Comparison of ENCODE assay signal across 12 cellular contexts in the genomic region with DNA sequence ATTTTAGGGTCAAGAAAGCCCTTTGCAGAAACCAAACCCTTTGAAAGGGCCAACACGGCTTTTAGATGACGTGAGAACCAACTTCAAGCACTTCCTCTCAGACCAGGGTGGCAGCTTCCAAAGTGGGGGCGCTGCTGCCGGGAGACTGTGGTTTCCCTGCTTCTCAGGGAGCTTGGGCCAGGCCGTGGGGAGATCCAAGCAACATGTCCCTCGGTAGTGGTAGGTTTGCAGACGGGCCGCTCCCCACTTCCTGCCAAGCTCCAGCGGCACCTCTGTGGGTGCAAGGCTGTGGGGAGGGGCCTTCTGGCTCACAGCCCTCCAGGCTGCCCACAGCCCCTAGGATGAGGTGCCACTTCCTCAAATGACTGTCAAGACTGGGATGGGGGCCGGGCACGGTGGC.
DNase-seq lines count a peak whose midpoint lies in the region; ATAC-seq and TF ChIP-seq lines count a peak whose summit lies in the region.
"Had no signal": no experiment of that assay in that cellular context is flagged by ENCODE, and none has a peak within 500 bp of the region (broad histone marks: within the 10 kb centered on the region; RNA-seq: fewer than 3 reads in every experiment).

No MANE protein-coding gene starts in this region.

- peak; percentile 40 for ATAC-seq in activated T-helper 17 cell treated with anti-CD3 and anti-CD28 coated beads, Interleukin-2, amount 50 U/mL, for 72 hours (replicated peaks)
- ATAC-seq in HG02798 (IDR thresholded peaks at IDR 0.05; ENCODE audit: poor library complexity, unreplicated experiment) = no peak
- no peak for ATAC-seq in HG02852 (IDR thresholded peaks at IDR 0.05; ENCODE audit: unreplicated experiment)
- ATAC-seq: PC-3 had no signal

- no peak overlapping the region for H2AFZ ChIP-seq in OCI-LY7 (ENCODE audit: low read length)

- DNase-seq in CMK (ENCODE audit: low read depth) = peak; percentile 39
- DNase-seq in OCI-LY7 (ENCODE audit: low spot score) = no peak
- no peak for DNase-seq in NCI-H82 (lab: John Stamatoyannopoulos, UW)
- DNase-seq in RKO (ENCODE audit: low spot score) = no peak
- DNase-seq: DMS79 treated with DMSO at 0.1 percent for 48 hours, IMR-90, PC-3 had no signal

- H3K4me1 ChIP-seq in OCI-LY7 (ENCODE audit: insufficient read depth, low read length, poor library complexity, severe bottlenecking) (peaks cover 28% of the 10 kb centered on the region), neutrophil (ENCODE audit: control insufficient read depth in 1 of 2, insufficient read depth in 1 of 2, low read depth in 1 of 2, low read length in 1 of 2) (peaks cover 12 to 14% of the 10 kb centered on the region in 2 experiments)

- intact Hi-C loops in OCI-LY7 (cut with micrococcal nuclease; ENCODE audit: unreplicated experiment) = no loop called here

- H3K27ac ChIP-seq in OCI-LY7 (ENCODE audit: low read depth, low read length, poor library complexity, severe bottlenecking) (no peak overlapping the region), neutrophil (peak overlapping the region; percentile 52)
- H3K27ac ChIP-seq: right atrium auricular region had no signal

- H3K27me3 ChIP-seq in neutrophil = no peaks in the 10 kb centered on the region
- H3K27me3 ChIP-seq: right atrium auricular region had no signal

- CTCF ChIA-PET in OCI-LY7 (lab: Charles Lee; ENCODE audit: unreplicated experiment) = interaction anchor here (0.9 kb wide), 1 partner anchor 78 kb away, joined by 3 read pairs; no protein-coding TSS in a partner anchor

- TF ChIP-seq CTCF in OCI-LY7 (conservative IDR thresholded peaks at IDR 0.05; ENCODE audit: low read length) = 0 out of 2 replicates have a peak, but pooled peaks have one; percentile 15
- TF ChIP-seq CTCF in neutrophil (IDR thresholded peaks at IDR 0.05) = no peak

- H3K4me2 ChIP-seq in OCI-LY7 (ENCODE audit: low read length) = peak overlapping the region; percentile 30

- peaks cover 5% of the 10 kb centered on the region; the same call in 1 of the 2 replicates for H3K36me3 ChIP-seq in OCI-LY7 (ENCODE audit: insufficient read depth, low read length)
- H3K36me3 ChIP-seq in neutrophil = peaks cover 14% of the 10 kb centered on the region
- H3K36me3 ChIP-seq: right atrium auricular region had no signal

- BruUV-seq in OCI-LY7 (replicated peaks; lab: Mats Ljungman, UMichigan) = no TSS peak

- H3K4me1 Mint-ChIP-seq in activated T-helper 17 cell treated with anti-CD3 and anti-CD28 coated beads, Interleukin-2, amount 50 U/mL, for 72 hours = peaks cover 10% of the 10 kb centered on the region

- peaks cover 16% of the 10 kb centered on the region for H3K36me3 Mint-ChIP-seq in activated T-helper 17 cell treated with anti-CD3 and anti-CD28 coated beads, Interleukin-2, amount 50 U/mL, for 72 hours (ENCODE audit: low read depth)

- no peaks in the 10 kb centered on the region for H3K9me3 Mint-ChIP-seq in activated T-helper 17 cell treated with anti-CD3 and anti-CD28 coated beads, Interleukin-2, amount 50 U/mL, for 72 hours

- H3K9me3 ChIP-seq in OCI-LY7 (ENCODE audit: low read length) (no peaks in the 10 kb centered on the region), neutrophil (no peaks in the 10 kb centered on the region)
- H3K9me3 ChIP-seq: right atrium auricular region had no signal

- H3K4me3 ChIP-seq in OCI-LY7 (ENCODE audit: low read depth, low read length, poor library complexity, severe bottlenecking) (no peak overlapping the region), neutrophil (ENCODE audit: low read depth in 1 of 2, low read length in 1 of 2) (peak overlapping the region; percentile 39 to 41)
- H3K4me3 ChIP-seq: right atrium auricular region had no signal

- POLR2A ChIA-PET in OCI-LY7 (lab: Charles Lee) = interaction anchor here (0.6 to 1.2 kb wide), 2 partner anchors 8 to 10 kb away, joined by 3 read pairs; no protein-coding TSS in a partner anchor

- H4K20me1 ChIP-seq in OCI-LY7 (ENCODE audit: insufficient read depth, low read length) = no peaks in the 10 kb centered on the region

- H3K9me2 ChIP-seq in OCI-LY7 (ENCODE audit: insufficient read depth, low read length) = no peaks in the 10 kb centered on the region

- H3K27me3 Mint-ChIP-seq in activated T-helper 17 cell treated with anti-CD3 and anti-CD28 coated beads, Interleukin-2, amount 50 U/mL, for 72 hours = no peaks in the 10 kb centered on the region

- H3K79me2 ChIP-seq in OCI-LY7 (ENCODE audit: insufficient read depth, low read depth, low read length) = no peaks in the 10 kb centered on the region

- H3K4me3 Mint-ChIP-seq in activated T-helper 17 cell treated with anti-CD3 and anti-CD28 coated beads, Interleukin-2, amount 50 U/mL, for 72 hours = peak overlapping the region; percentile 22

- peak overlapping the region; percentile 73 for H3K27ac Mint-ChIP-seq in activated T-helper 17 cell treated with anti-CD3 and anti-CD28 coated beads, Interleukin-2, amount 50 U/mL, for 72 hours
